14 cellular contexts compared by ENCODE assay signal in genomic region chr13:41453620-41454019, GRCh38. TPM values are rescaled to one million over a fixed set of nuclear protein-coding genes. Genes with fewer than 3 reads are reported as not detected.
A peak's percentile ranks its signal among the peaks of the same experiment; 100 is the strongest.
DNase-seq lines count a peak whose midpoint lies in the region; ATAC-seq, FAIRE-seq and TF ChIP-seq lines count a peak whose summit lies in the region.
"Had no signal": no experiment of that assay in that cellular context is flagged by ENCODE, and none has a peak within 500 bp of the region (broad histone marks: within the 10 kb centered on the region; RNA-seq: fewer than 3 reads in every experiment).

No MANE protein-coding gene starts in this region.

- H3K27me3 ChIP-seq in DND-41 (ENCODE audit: insufficient read depth, low read length, poor library complexity) (no peaks in the 10 kb centered on the region), IMR-90 (ENCODE audit: control insufficient read depth, insufficient read depth, low read length) (peaks cover 10% of the 10 kb centered on the region), small intestine (ENCODE audit: control insufficient read depth in 2 of 2, insufficient read depth in 2 of 2, low read length in 2 of 2) (peaks cover 0 to 4% of the 10 kb centered on the region in 2 donors), dorsolateral prefrontal cortex (peaks cover 0 to 6% (median 0%) of the 10 kb centered on the region in 45 donors)

- no peak for TF ChIP-seq POLR2A in IMR-90 (IDR thresholded peaks at IDR 0.05; ENCODE audit: low read depth, low read length)

- BruUV-seq in IMR-90 (replicated peaks; lab: Mats Ljungman, UMichigan) = no TSS peak

- no peak overlapping the region for H2BK15ac ChIP-seq in IMR-90 (ENCODE audit: low read depth, low read length)

- H2AFZ ChIP-seq in DND-41 (ENCODE audit: low read depth, low read length) (no peak overlapping the region), IMR-90 (replicated peaks; ENCODE audit: low read length, poor library complexity) (no peak overlapping the region)

- no peak for TF ChIP-seq RAD21 in IMR-90 (IDR thresholded peaks at IDR 0.05; ENCODE audit: low read length)

- no peak overlapping the region for H3K4ac ChIP-seq in IMR-90 (ENCODE audit: low read depth, low read length)

- CTCF ChIA-PET in IMR-90 (lab: Yijun Ruan, JAX) = no interaction called here

- no peak for DNase-seq in DND-41
- no peak for DNase-seq in IMR-90
- DNase-seq in small intestine = no peak
- DNase-seq in dorsolateral prefrontal cortex = no peak
- no peak for DNase-seq in DMS153 treated with DMSO at 0.1 percent for 48 hours (lab: John Stamatoyannopoulos, UW; ENCODE audit: unreplicated experiment)
- DNase-seq: CD8-positive, alpha-beta T cell; COR-L47; DMS153; HCEC 1CT; HFFc6 had no signal

- in situ Hi-C loops in IMR-90 (cut with MboI; ENCODE audit: low sequenced_read_pairs) = loop anchor here (25.0 kb wide), 1 partner anchor 184 kb away; no protein-coding TSS in a partner anchor

- no peaks in the 10 kb centered on the region for H3K4me1 ChIP-seq in DND-41 (ENCODE audit: insufficient read depth, low read length)
- no peaks in the 10 kb centered on the region for H3K4me1 ChIP-seq in IMR-90 (ENCODE audit: control insufficient read depth, insufficient read depth, low read length)
- H3K4me1 ChIP-seq in small intestine (ENCODE audit: control insufficient read depth in 2 of 2, insufficient read depth in 1 of 2, low read depth in 1 of 2, low read length in 1 of 2) = peaks cover 0 to under 1% of the 10 kb centered on the region in 2 donors

- H3K56ac ChIP-seq in IMR-90 (ENCODE audit: extremely low read depth, insufficient read depth, low read length) = no peak overlapping the region

- H3K4me3 ChIP-seq in DND-41 (ENCODE audit: low read depth in 1 of 2, low read length in 2 of 2) = no peak overlapping the region
- H3K4me3 ChIP-seq in IMR-90 (ENCODE audit: insufficient read depth, low read depth, low read length) = no peak overlapping the region
- H3K4me3 ChIP-seq in small intestine (ENCODE audit: low read depth in 1 of 2, low read length in 2 of 2) = no peak overlapping the region
- no peak overlapping the region for H3K4me3 ChIP-seq in dorsolateral prefrontal cortex

- no peak overlapping the region for H2AK9ac ChIP-seq in IMR-90 (replicated peaks; ENCODE audit: low read depth, low read length, poor library complexity)

- intact Hi-C loops in IMR-90 (cut with micrococcal nuclease) (no loop called here), dorsolateral prefrontal cortex (cut with DNase I) (loop anchor here (10.0 kb wide), 2 partner anchors 69 to 591 kb away; partner anchors contain the start of gene DGKH (in 1 of the 2))

- H3K9me1 ChIP-seq in IMR-90 (ENCODE audit: insufficient read depth, low read length) = no peaks in the 10 kb centered on the region

- dilution Hi-C loops in IMR-90 (cut with HindIII; ENCODE audit: low sequenced_read_pairs, unreplicated experiment) = no loop called here

- no peak overlapping the region for H2BK20ac ChIP-seq in IMR-90 (ENCODE audit: low read depth, low read length)

- FAIRE-seq in colon (lab: Jason Lieb, UNC) (peak; percentile 90), small intestine (lab: Jason Lieb, UNC) (peak; percentile 41)
- FAIRE-seq: D721Med, HTR-8/SVneo had no signal

- POLR2A ChIA-PET in IMR-90 (lab: Charles Lee; ENCODE audit: unreplicated experiment) = no interaction called here

- TF ChIP-seq CTCF in DND-41 (IDR thresholded peaks at IDR 0.05; ENCODE audit: borderline replicate concordance, extremely low read depth, low read length, poor library complexity, severe bottlenecking) (no peak), IMR-90 (conservative IDR thresholded peaks at IDR 0.05; ENCODE audit: low read depth, low read length) (no peak), dorsolateral prefrontal cortex (IDR thresholded peaks at IDR 0.05 in 54 of 56, conservative IDR thresholded peaks at IDR 0.05 in 2 of 56; ENCODE audit: low read depth in 1 of 56, partially characterized antibody in 56 of 56) (no peak)

- H3K18ac ChIP-seq in IMR-90 (ENCODE audit: low read depth, low read length) = no peak overlapping the region

- ATAC-seq in DND-41 (ENCODE audit: insufficient read depth, low read depth) (peak; percentile 23; the same call in 1 of the 3 replicates), IMR-90 (ENCODE audit: low read depth) (no peak)
- ATAC-seq: CD8-positive, alpha-beta T cell had no signal

- H4K91ac ChIP-seq in IMR-90 (ENCODE audit: insufficient read depth, low read depth, low read length) = no peak overlapping the region

- H3K9ac ChIP-seq in DND-41 (ENCODE audit: low read depth, low read length) (no peak overlapping the region), IMR-90 (ENCODE audit: low read depth, low read length) (no peak overlapping the region)

- peaks cover 3 to 8% of the 10 kb centered on the region in 2 experiments; a peak in 3 of 4 replicates for H3K79me1 ChIP-seq in IMR-90 (ENCODE audit: low read depth in 1 of 2, low read length in 2 of 2)

- H3K79me2 ChIP-seq in DND-41 (ENCODE audit: insufficient read depth, low read length) = no peaks in the 10 kb centered on the region

- no peak overlapping the region for H2BK120ac ChIP-seq in IMR-90 (ENCODE audit: low read depth, low read length)

- H4K20me1 ChIP-seq in DND-41 (ENCODE audit: insufficient read depth, low read length) (no peaks in the 10 kb centered on the region), IMR-90 (ENCODE audit: insufficient read depth, low read length) (peaks cover 11% of the 10 kb centered on the region)

- H2AK5ac ChIP-seq in IMR-90 (ENCODE audit: low read depth, low read length) = no peak overlapping the region

- H4K5ac ChIP-seq in IMR-90 (ENCODE audit: low read depth, low read length) = no peak overlapping the region

- H4K8ac ChIP-seq in IMR-90 (ENCODE audit: low read depth in 2 of 2, low read length in 2 of 2) = no peak overlapping the region

- H3K9me3 ChIP-seq in DND-41 (ENCODE audit: insufficient read depth, low read length, severe bottlenecking) = peaks cover 5% of the 10 kb centered on the region
- H3K9me3 ChIP-seq in IMR-90 (ENCODE audit: control insufficient read depth, insufficient read depth, low read length) = no peaks in the 10 kb centered on the region
- H3K9me3 ChIP-seq in small intestine (ENCODE audit: control insufficient read depth, low read depth) = no peaks in the 10 kb centered on the region

- no CpG with 5 or more reads among the region's 7 CpGs for WGBS in IMR-90 (ENCODE audit: extremely low coverage in 2 of 2, insufficient read length in 1 of 2), 2 experiments
- 92 to 95% (median 93%) methylated on average over 7 of the region's 7 CpGs for WGBS in small intestine, 3 donors

- H3K4me2 ChIP-seq in DND-41 (ENCODE audit: insufficient read depth, low read length) = no peak overlapping the region
- H3K4me2 ChIP-seq in IMR-90 (ENCODE audit: low read depth, low read length) = no peak overlapping the region

- H3K27ac ChIP-seq in DND-41 (ENCODE audit: low read length) (no peak overlapping the region), IMR-90 (ENCODE audit: insufficient read depth, low read length) (no peak overlapping the region), small intestine (ENCODE audit: low read depth in 1 of 2, low read length in 1 of 2) (no peak overlapping the region), dorsolateral prefrontal cortex (no peak overlapping the region)

- H3K14ac ChIP-seq in IMR-90 (replicated peaks; ENCODE audit: low read depth, low read length) = no peak overlapping the region

- no peak overlapping the region for H3K23ac ChIP-seq in IMR-90 (ENCODE audit: low read depth, low read length)

- H3K36me3 ChIP-seq in DND-41 (ENCODE audit: insufficient read depth, low read length) (no peaks in the 10 kb centered on the region), IMR-90 (ENCODE audit: control insufficient read depth, insufficient read depth, low read length) (peaks cover 5% of the 10 kb centered on the region), small intestine (ENCODE audit: control insufficient read depth in 2 of 2, insufficient read depth in 2 of 2, low read length in 2 of 2) (no peaks in the 10 kb centered on the region)

- H2BK5ac ChIP-seq in IMR-90 (ENCODE audit: low read depth, low read length, poor library complexity, severe bottlenecking) = no peak overlapping the region

TF ChIP-seq in IMR-90, 13 proteins besides CTCF, POLR2A, EP300 and RAD21:
- TF ChIP-seq MXI1 (IDR thresholded peaks at IDR 0.05; ENCODE audit: borderline replicate concordance, low read depth, low read length) (no peak), MAFK (IDR thresholded peaks at IDR 0.05; ENCODE audit: low read depth, low read length) (no peak), CEBPB (IDR thresholded peaks at IDR 0.05; ENCODE audit: low read depth, low read length) (peak; percentile 78), RFX5 (IDR thresholded peaks at IDR 0.05; ENCODE audit: low read depth, low read length) (no peak)

RNA-seq across cellular contexts. Expression of gene RGCC, which starts 3.7 kb away (rescaled TPM):
- total RNA-seq in IMR-90 (2012; rRNA removed) (6.1 and 7.5 TPM in 2 replicates), dorsolateral prefrontal cortex (100 to 1,000 TPM in 88 of 120 experiments, 10 to 100 TPM in 32; 33.3 to 301 (median 127) TPM)
- polyA plus RNA-seq in IMR-90 (2012; rRNA removed) (7.6 and 10.6 TPM in 2 replicates), small intestine (10 to 100 TPM in 1 of 3 donors, 1 to 10 TPM in 2; 2.2 to 10.8 (median 8.7) TPM)
- polyA plus RNA-seq in IMR-90 (2012; cell fraction: cytosol; rRNA removed) = 4.6 and 11.3 TPM in 2 replicates
- polyA plus RNA-seq in IMR-90 (2012; cell fraction: nucleus; rRNA removed; ENCODE audit: low replicate concordance) = 6.4 and 25.4 TPM in 2 replicates
- total RNA-seq: A673 had no signal
